Comparison of ENCODE assay signal across 10 cellular contexts in the genomic region with DNA sequence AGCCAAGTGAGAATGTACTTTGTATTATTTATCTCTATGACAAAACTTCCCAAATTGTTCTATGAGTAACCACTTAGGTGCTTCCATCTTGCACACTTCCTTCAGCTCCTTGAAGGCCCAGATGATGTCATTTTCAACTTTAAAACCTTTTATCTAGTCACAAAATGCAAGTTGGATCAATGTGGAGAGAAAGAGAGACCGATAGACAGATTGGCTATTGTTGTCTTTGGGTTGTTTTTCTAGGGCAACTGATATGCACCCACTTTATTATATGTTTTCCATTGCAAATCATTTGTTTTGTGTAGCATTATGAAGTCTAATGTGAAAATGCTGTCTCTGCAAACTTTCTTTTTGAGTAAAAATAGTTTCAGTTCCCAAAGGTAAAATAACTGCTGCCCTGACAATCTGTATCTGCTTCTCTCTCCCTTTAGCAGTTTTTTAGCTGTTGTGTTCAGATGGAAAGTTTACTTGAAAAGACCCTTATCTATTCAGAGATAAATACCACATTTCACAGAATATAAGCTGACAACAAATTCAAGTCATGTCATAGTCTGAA.
DNase-seq lines count a peak whose midpoint lies in the region; ATAC-seq, FAIRE-seq and TF ChIP-seq lines count a peak whose summit lies in the region.
"Had no signal": no experiment of that assay in that cellular context is flagged by ENCODE, and none has a peak within 500 bp of the region (broad histone marks: within the 10 kb centered on the region; RNA-seq: fewer than 3 reads in every experiment).

No MANE protein-coding gene starts in this region.

- no peak for FAIRE-seq in endothelial cell of umbilical vein (lab: Jason Lieb, UNC)

- H3K4me1 Mint-ChIP-seq in mesothelial cell of epicardium: peaks cover 38% of the 10 kb centered on the region

- TF ChIP-seq POLR2A in endothelial cell of umbilical vein (IDR thresholded peaks at IDR 0.05; ENCODE audit: low read depth, low read length): no peak

- intact Hi-C loops in endothelial cell of umbilical vein (cut with micrococcal nuclease): no loop called here

- no TSS peak for BruUV-seq in endothelial cell of umbilical vein (replicated peaks; lab: Mats Ljungman, UMichigan)

- H3K4me1 ChIP-seq in endothelial cell of umbilical vein (ENCODE audit: control insufficient read depth, extremely low read depth, insufficient read depth, low read length): peaks cover 9% of the 10 kb centered on the region
- H3K4me1 ChIP-seq: Peyer's patch had no signal

- ATAC-seq in GM18498 (IDR thresholded peaks at IDR 0.05; ENCODE audit: unreplicated experiment): peak; percentile 90
- peak; percentile 88 for ATAC-seq in GM21515 (IDR thresholded peaks at IDR 0.05; ENCODE audit: unreplicated experiment)
- peak; percentile 84 for ATAC-seq in HG03175 (IDR thresholded peaks at IDR 0.05; ENCODE audit: unreplicated experiment)

- H3K27me3 ChIP-seq in endothelial cell of umbilical vein (ENCODE audit: control insufficient read depth in 2 of 2, insufficient read depth in 2 of 2, low read length in 2 of 2): no peaks in the 10 kb centered on the region
- H3K27me3 ChIP-seq: Peyer's patch had no signal

- no peak overlapping the region for H3K4me2 ChIP-seq in endothelial cell of umbilical vein (ENCODE audit: insufficient read depth, low read length)

- DNase-seq in endothelial cell of umbilical vein (ENCODE audit: low read depth, low spot score) (no peak), mesothelial cell of epicardium (ENCODE audit: low spot score in 2 of 2, unreplicated experiment in 2 of 2) (no peak), germinal center (ENCODE audit: low spot score) (no peak), NCI-H1092 treated with DMSO at 0.1 percent for 48 hours (lab: John Stamatoyannopoulos, UW) (no peak), NCI-H1694 (lab: John Stamatoyannopoulos, UW) (no peak)
- DNase-seq: Peyer's patch; stimulated activated CD4-positive, alpha-beta T cell treated with anti-CD3 and anti-CD28 coated beads, Interleukin-15, amount 100 ng/mL, for 24 hours had no signal

- H2AFZ ChIP-seq in endothelial cell of umbilical vein (ENCODE audit: low read depth, low read length): no peak overlapping the region

- no peaks in the 10 kb centered on the region for H3K9me1 ChIP-seq in endothelial cell of umbilical vein (replicated peaks; ENCODE audit: control insufficient read depth, extremely low read depth, insufficient read depth, low read length)

- H3K27ac ChIP-seq in endothelial cell of umbilical vein (ENCODE audit: insufficient read depth, low read depth, low read length): no peak overlapping the region
- H3K27ac ChIP-seq: Peyer's patch had no signal

- no peak overlapping the region for H3K4me3 Mint-ChIP-seq in mesothelial cell of epicardium

- H3K9me3 Mint-ChIP-seq in mesothelial cell of epicardium: no peaks in the 10 kb centered on the region

- H3K9ac ChIP-seq in endothelial cell of umbilical vein (replicated peaks; ENCODE audit: extremely low read depth, insufficient read depth, low read length): no peak overlapping the region

- TF ChIP-seq CTCF in endothelial cell of umbilical vein (IDR thresholded peaks at IDR 0.05; ENCODE audit: extremely low read depth in 1 of 2, insufficient read depth in 1 of 2, low read depth in 1 of 2, low read length in 2 of 2): no peak
- no peak for TF ChIP-seq CTCF in mesothelial cell of epicardium (IDR thresholded peaks at IDR 0.05; ENCODE audit: unreplicated experiment)

- no peaks in the 10 kb centered on the region for H3K36me3 ChIP-seq in endothelial cell of umbilical vein (ENCODE audit: control insufficient read depth in 2 of 2, extremely low read depth in 1 of 2, insufficient read depth in 2 of 2, low read length in 2 of 2)
- H3K36me3 ChIP-seq: Peyer's patch had no signal

- H3K79me2 ChIP-seq in endothelial cell of umbilical vein (ENCODE audit: control insufficient read depth, insufficient read depth, low read length): no peaks in the 10 kb centered on the region

- dilution Hi-C loops in endothelial cell of umbilical vein (cut with MboI; ENCODE audit: extremely low pct_ligation_motif_present, low sequenced_read_pairs): no loop called here

- POLR2A ChIA-PET in endothelial cell of umbilical vein (lab: Charles Lee): no interaction called here

- CTCF ChIA-PET in endothelial cell of umbilical vein (lab: Charles Lee): no interaction called here

- no peaks in the 10 kb centered on the region for H3K36me3 Mint-ChIP-seq in mesothelial cell of epicardium

- H3K4me3 ChIP-seq in endothelial cell of umbilical vein (replicated peaks in 1 of 3; ENCODE audit: insufficient read depth in 1 of 3, low read depth in 1 of 3, low read length in 3 of 3): no peak overlapping the region
- H3K4me3 ChIP-seq: Peyer's patch had no signal

- no peaks in the 10 kb centered on the region for H3K27me3 Mint-ChIP-seq in mesothelial cell of epicardium (ENCODE audit: low read depth)

- no peaks in the 10 kb centered on the region for H3K9me3 ChIP-seq in endothelial cell of umbilical vein (replicated peaks; ENCODE audit: control insufficient read depth, insufficient read depth, low read length)
- H3K9me3 ChIP-seq: Peyer's patch had no signal

- no peak overlapping the region for H3K27ac Mint-ChIP-seq in mesothelial cell of epicardium

- H4K20me1 ChIP-seq in endothelial cell of umbilical vein (replicated peaks; ENCODE audit: control insufficient read depth, extremely low read depth, insufficient read depth, low read length): no peaks in the 10 kb centered on the region

TF ChIP-seq in endothelial cell of umbilical vein, 7 proteins besides CTCF, POLR2A, EP300 and RAD21:
- TF ChIP-seq GATA2 (IDR thresholded peaks at IDR 0.05; ENCODE audit: insufficient read depth, insufficient read length, low read depth, low read length) (no peak), JUN (IDR thresholded peaks at IDR 0.05; ENCODE audit: borderline replicate concordance, insufficient read depth, insufficient read length, low read depth) (peak; percentile 26), EZH2 (IDR thresholded peaks at IDR 0.05; ENCODE audit: borderline replicate concordance, low read depth, low read length, severe bottlenecking) (no peak), POLR2AphosphoS5 (IDR thresholded peaks at IDR 0.05; ENCODE audit: insufficient read depth, low read depth, low read length) (no peak), FOS (IDR thresholded peaks at IDR 0.05; ENCODE audit: borderline replicate concordance, insufficient read depth, low read length) (peak; percentile 12), MYC (IDR thresholded peaks at IDR 0.05; ENCODE audit: low read depth, low read length) (no peak)
- TF ChIP-seq, protein P1, sequence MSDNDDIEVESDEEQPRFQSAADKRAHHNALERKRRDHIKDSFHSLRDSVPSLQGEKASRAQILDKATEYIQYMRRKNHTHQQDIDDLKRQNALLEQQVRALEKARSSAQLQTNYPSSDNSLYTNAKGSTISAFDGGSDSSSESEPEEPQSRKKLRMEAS (IDR thresholded peaks at IDR 0.05; ENCODE audit: insufficient read depth, insufficient read length): no peak
TF ChIP-seq in endothelial cell of umbilical vein: peak in this region for 2.
